ENCODE assay signal across 15 cellular contexts in genomic region chr18:48800479-48800876, GRCh38.
DNase-seq lines count a peak whose midpoint lies in the region; ATAC-seq and TF ChIP-seq lines count a peak whose summit lies in the region.
"Had no signal": no experiment of that assay in that cellular context is flagged by ENCODE, and none has a peak within 500 bp of the region (broad histone marks: within the 10 kb centered on the region; RNA-seq: fewer than 3 reads in every experiment).

No MANE protein-coding gene starts in this region.

- H3K27ac Mint-ChIP-seq in activated naive CD8-positive, alpha-beta T cell treated with anti-CD3 and anti-CD28 coated beads, Interleukin-2, amount 50 U/mL, for 24 hours, result peak overlapping the region; percentile 91
- H3K27ac Mint-ChIP-seq in osteocyte (ENCODE audit: unreplicated experiment), result peak overlapping the region; percentile 13
- no peak overlapping the region for H3K27ac Mint-ChIP-seq in activated CD4-positive, alpha-beta memory T cell treated with anti-CD3 and anti-CD28 coated beads for 36 hours
- no peak overlapping the region for H3K27ac Mint-ChIP-seq in immature natural killer cell
- H3K27ac Mint-ChIP-seq: neural progenitor cell, T-cell had no signal

- TF ChIP-seq CTCF in GM12875 (IDR thresholded peaks at IDR 0.05; ENCODE audit: borderline replicate concordance, insufficient read depth, low read depth, low read length), result no peak
- TF ChIP-seq CTCF in osteocyte (IDR thresholded peaks at IDR 0.05), result no peak

- intact Hi-C loops in activated CD4-positive, alpha-beta memory T cell treated with anti-CD3 and anti-CD28 coated beads for 36 hours (cut with micrococcal nuclease), result no loop called here

- POLR2A ChIA-PET in activated CD4-positive, alpha-beta memory T cell treated with anti-CD3 and anti-CD28 coated beads for 36 hours (lab: Charles Lee), result interaction anchor here (1.4 to 2.2 kb wide), 3 partner anchors 15 to 68 kb away, joined by 5 to 12 read pairs (median 5); no protein-coding TSS in a partner anchor

- peaks cover 66% of the 10 kb centered on the region for H3K4me1 Mint-ChIP-seq in activated naive CD8-positive, alpha-beta T cell treated with anti-CD3 and anti-CD28 coated beads, Interleukin-2, amount 50 U/mL, for 24 hours
- H3K4me1 Mint-ChIP-seq in osteocyte (ENCODE audit: unreplicated experiment) (peaks cover 18% of the 10 kb centered on the region), immature natural killer cell (peaks cover 34 to 49% of the 10 kb centered on the region in 2 donors)
- H3K4me1 Mint-ChIP-seq in activated CD4-positive, alpha-beta memory T cell treated with anti-CD3 and anti-CD28 coated beads for 36 hours (ENCODE audit: low read depth), result peaks cover 46% of the 10 kb centered on the region

- H3K4me3 ChIP-seq in GM12875 (ENCODE audit: low read depth, low read length), result peak overlapping the region; percentile 4
- H3K4me3 ChIP-seq: gastrocnemius medialis, K562, neural progenitor cell, PC-9 had no signal

- H3K4me3 Mint-ChIP-seq in activated naive CD8-positive, alpha-beta T cell treated with anti-CD3 and anti-CD28 coated beads, Interleukin-2, amount 50 U/mL, for 24 hours, result no peak overlapping the region
- H3K4me3 Mint-ChIP-seq in osteocyte (ENCODE audit: unreplicated experiment), result no peak overlapping the region
- no peak overlapping the region for H3K4me3 Mint-ChIP-seq in activated CD4-positive, alpha-beta memory T cell treated with anti-CD3 and anti-CD28 coated beads for 36 hours
- no peak overlapping the region for H3K4me3 Mint-ChIP-seq in immature natural killer cell
- H3K4me3 Mint-ChIP-seq: CD14-positive monocyte, neural progenitor cell, T-cell had no signal

- H3K9me3 Mint-ChIP-seq in activated naive CD8-positive, alpha-beta T cell treated with anti-CD3 and anti-CD28 coated beads, Interleukin-2, amount 50 U/mL, for 24 hours, result no peaks in the 10 kb centered on the region
- H3K9me3 Mint-ChIP-seq in osteocyte (ENCODE audit: unreplicated experiment) (no peaks in the 10 kb centered on the region), immature natural killer cell (no peaks in the 10 kb centered on the region)
- no peaks in the 10 kb centered on the region for H3K9me3 Mint-ChIP-seq in activated CD4-positive, alpha-beta memory T cell treated with anti-CD3 and anti-CD28 coated beads for 36 hours
- H3K9me3 Mint-ChIP-seq: neural progenitor cell, T-cell had no signal

- ATAC-seq in GM21515 (IDR thresholded peaks at IDR 0.05; ENCODE audit: unreplicated experiment), result peak; percentile 8
- no peak for ATAC-seq in activated naive CD8-positive, alpha-beta T cell treated with anti-CD3 and anti-CD28 coated beads, Interleukin-2, amount 50 U/mL, for 24 hours
- ATAC-seq: gastrocnemius medialis, K562, T-cell had no signal

- H3K36me3 Mint-ChIP-seq in activated naive CD8-positive, alpha-beta T cell treated with anti-CD3 and anti-CD28 coated beads, Interleukin-2, amount 50 U/mL, for 24 hours (ENCODE audit: low read depth), result no peaks in the 10 kb centered on the region
- H3K36me3 Mint-ChIP-seq in osteocyte (ENCODE audit: unreplicated experiment), result peaks cover 56% of the 10 kb centered on the region
- H3K36me3 Mint-ChIP-seq in activated CD4-positive, alpha-beta memory T cell treated with anti-CD3 and anti-CD28 coated beads for 36 hours, result no peaks in the 10 kb centered on the region
- H3K36me3 Mint-ChIP-seq in immature natural killer cell, result no peaks in the 10 kb centered on the region
- H3K36me3 Mint-ChIP-seq: T-cell had no signal

- no peaks in the 10 kb centered on the region for H3K27me3 Mint-ChIP-seq in activated naive CD8-positive, alpha-beta T cell treated with anti-CD3 and anti-CD28 coated beads, Interleukin-2, amount 50 U/mL, for 24 hours
- H3K27me3 Mint-ChIP-seq in osteocyte (ENCODE audit: unreplicated experiment) (no peaks in the 10 kb centered on the region), immature natural killer cell (ENCODE audit: low read depth in 3 of 3) (peaks cover 0 to 5% (median 4%) of the 10 kb centered on the region in 3 donors)
- H3K27me3 Mint-ChIP-seq in activated CD4-positive, alpha-beta memory T cell treated with anti-CD3 and anti-CD28 coated beads for 36 hours, result no peaks in the 10 kb centered on the region
- H3K27me3 Mint-ChIP-seq: T-cell had no signal

- no peak for DNase-seq in activated naive CD8-positive, alpha-beta T cell treated with anti-CD3 and anti-CD28 coated beads, Interleukin-2, amount 50 U/mL, for 24 hours
- peak; percentile 73 for DNase-seq in osteocyte (ENCODE audit: extremely low spot score, unreplicated experiment)
- DNase-seq in NCI-H2171 treated with DMSO at 0.1 percent for 48 hours (lab: John Stamatoyannopoulos, UW), result no peak
- no peak for DNase-seq in activated CD4-positive, alpha-beta memory T cell treated with anti-CD3 and anti-CD28 coated beads for 36 hours
- no peak for DNase-seq in stimulated activated CD4-positive, alpha-beta T cell treated with anti-CD3 and anti-CD28 coated beads, Interleukin-1b, Interleukin-23, amount 100 ng/mL, for 48 hours
- DNase-seq in immature natural killer cell, result no peak
- DNase-seq: effector CD4-positive, alpha-beta T cell; PC-9 had no signal

- CTCF ChIA-PET in activated CD4-positive, alpha-beta memory T cell treated with anti-CD3 and anti-CD28 coated beads for 36 hours (lab: Charles Lee), result interaction anchor here (1.2 to 1.3 kb wide), 2 partner anchors 12 to 15 kb away, joined by 3 to 5 read pairs; no protein-coding TSS in a partner anchor

Comparison
In these comparisons a context has a peak if more than half of its experiments do, and no peak if none do; other contexts are left out.
1. H3K27ac Mint-ChIP-seq: peak in activated naive CD8-positive, alpha-beta T cell treated with anti-CD3 and anti-CD28 coated beads, Interleukin-2, amount 50 U/mL, for 24 hours (single experiment) and osteocyte (single experiment); none in activated CD4-positive, alpha-beta memory T cell treated with anti-CD3 and anti-CD28 coated beads for 36 hours (single experiment) and immature natural killer cell (0 of 6).